7 cellular contexts compared by ENCODE assay signal in the genomic region with DNA sequence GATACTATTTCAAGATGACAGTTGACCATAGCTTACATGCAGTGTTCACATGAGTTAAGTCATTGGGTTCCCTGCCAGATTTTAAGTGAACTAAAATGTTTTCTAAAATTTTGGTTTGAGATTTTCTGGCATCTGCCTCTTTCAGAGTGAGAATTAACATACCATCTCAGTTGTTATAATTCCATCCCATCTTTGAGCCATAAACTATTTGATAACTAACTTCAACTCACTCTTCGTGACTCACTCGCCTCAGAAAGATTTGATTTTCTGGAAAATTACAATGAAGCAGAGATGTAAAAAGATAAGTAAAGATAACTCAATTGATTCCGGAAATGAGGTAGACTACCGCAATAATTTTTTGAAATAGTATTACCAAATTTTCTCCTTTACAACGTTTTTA.
"Had no signal": no experiment of that assay in that cellular context is flagged by ENCODE, and none has a peak within 500 bp of the region (broad histone marks: within the 10 kb centered on the region; RNA-seq: fewer than 3 reads in every experiment).

No MANE protein-coding gene starts in this region.

- FAIRE-seq: H1, H54, HTR-8/SVneo had no signal

- H3K4me3 ChIP-seq: GM23338, K562 had no signal

- ATAC-seq: GM23338, K562 had no signal

- DNase-seq: H9, KG1 had no signal
